ENCODE assay signal across 1 cellular context in genomic region chr16:79869304-79870015, GRCh38.
TF ChIP-seq lines count a peak whose summit lies in the region.

No MANE protein-coding gene starts in this region.

TF ChIP-seq in K562, 482 proteins besides CTCF, POLR2A, EP300 and RAD21 (continued from another document and continues in another):
- peak; percentile 46; the same call in 1 of the 2 replicates for TF ChIP-seq ZBTB40 (IDR thresholded peaks at IDR 0.05)
- no peak for TF ChIP-seq ZBTB40 (CRISPR knock-in tag; IDR thresholded peaks at IDR 0.05)
- no peak for TF ChIP-seq BRCA1 (IDR thresholded peaks at IDR 0.05)
- TF ChIP-seq BRCA1 (CRISPR knock-in tag; IDR thresholded peaks at IDR 0.05) = no peak
- 0 out of 2 replicates have a peak, but pooled peaks have one; percentile 18 for TF ChIP-seq KLF13 (tag; IDR thresholded peaks at IDR 0.05; ENCODE audit: borderline replicate concordance, low read depth)
- TF ChIP-seq TAF15 (IDR thresholded peaks at IDR 0.05; ENCODE audit: low read depth, low read length) = no peak
- no peak for TF ChIP-seq RBM39 (optimal IDR thresholded peaks at IDR 0.05; ENCODE audit: low read depth, low read length)
- TF ChIP-seq TFAM (CRISPR knock-in tag; conservative IDR thresholded peaks at IDR 0.05) = no peak
- TF ChIP-seq DMBX1 (CRISPR knock-in tag; IDR thresholded peaks at IDR 0.05; ENCODE audit: borderline replicate concordance) = peak; percentile 84
- no peak for TF ChIP-seq NR1H2 (CRISPR knock-in tag; IDR thresholded peaks at IDR 0.05)
- 0 out of 2 replicates have a peak, but pooled peaks have one; percentile 21 for TF ChIP-seq ESRRB (CRISPR knock-in tag; IDR thresholded peaks at IDR 0.05; ENCODE audit: borderline replicate concordance)
- TF ChIP-seq FOXJ3 (CRISPR knock-in tag; IDR thresholded peaks at IDR 0.05) = no peak
- 0 out of 2 replicates have a peak, but pooled peaks have one; percentile 23 for TF ChIP-seq HINFP (tag; conservative IDR thresholded peaks at IDR 0.05; ENCODE audit: low read depth)
- TF ChIP-seq NCOA2 (IDR thresholded peaks at IDR 0.05; ENCODE audit: partially characterized antibody in 2 of 2) = peak in 1 of 2 experiments; percentile 50
- no peak for TF ChIP-seq ATF2 (CRISPR knock-in tag; IDR thresholded peaks at IDR 0.05)
- TF ChIP-seq UBTF (IDR thresholded peaks at IDR 0.05; ENCODE audit: borderline replicate concordance in 1 of 2, low read depth in 2 of 2, low read length in 2 of 2) = no peak
- peak; percentile 67; the same call in 1 of the 2 replicates for TF ChIP-seq ZNF316 (IDR thresholded peaks at IDR 0.05)
- no peak for TF ChIP-seq THAP12 (CRISPR knock-in tag; IDR thresholded peaks at IDR 0.05)
- peak in 1 of 2 experiments; percentile 95; a peak in 2 of 4 replicates for TF ChIP-seq ZMIZ1 (IDR thresholded peaks at IDR 0.05; ENCODE audit: low read depth in 2 of 2, low read length in 2 of 2)
- no peak for TF ChIP-seq ZNF507 (tag; conservative IDR thresholded peaks at IDR 0.05)
- no peak for TF ChIP-seq NR0B1 (IDR thresholded peaks at IDR 0.05; ENCODE audit: partially characterized antibody)
- TF ChIP-seq ZC3H4 (CRISPR knock-in tag; IDR thresholded peaks at IDR 0.05; ENCODE audit: borderline replicate concordance) = no peak
- TF ChIP-seq TSC22D4 (tag; IDR thresholded peaks at IDR 0.05) = no peak
- 0 out of 2 replicates have a peak, but pooled peaks have one; percentile 45 for TF ChIP-seq HMBOX1 (IDR thresholded peaks at IDR 0.05)
- no peak for TF ChIP-seq SIX5 (IDR thresholded peaks at IDR 0.05; ENCODE audit: borderline replicate concordance in 1 of 2, insufficient read depth in 1 of 2, low read depth in 1 of 2, low read length in 2 of 2)
- TF ChIP-seq GABPA (tag; conservative IDR thresholded peaks at IDR 0.05; ENCODE audit: low read depth) = peak; percentile 88
- peak; percentile 36; the same call in 1 of the 2 replicates for TF ChIP-seq ARID3A (IDR thresholded peaks at IDR 0.05; ENCODE audit: borderline replicate concordance, low read depth, low read length)
- peak; percentile 44; the same call in 1 of the 2 replicates for TF ChIP-seq ZNF212 (CRISPR knock-in tag; IDR thresholded peaks at IDR 0.05)
- TF ChIP-seq ZNF217 (CRISPR knock-in tag; IDR thresholded peaks at IDR 0.05) = no peak
